Comparison of ENCODE assay signal across 9 cellular contexts in the genomic region with DNA sequence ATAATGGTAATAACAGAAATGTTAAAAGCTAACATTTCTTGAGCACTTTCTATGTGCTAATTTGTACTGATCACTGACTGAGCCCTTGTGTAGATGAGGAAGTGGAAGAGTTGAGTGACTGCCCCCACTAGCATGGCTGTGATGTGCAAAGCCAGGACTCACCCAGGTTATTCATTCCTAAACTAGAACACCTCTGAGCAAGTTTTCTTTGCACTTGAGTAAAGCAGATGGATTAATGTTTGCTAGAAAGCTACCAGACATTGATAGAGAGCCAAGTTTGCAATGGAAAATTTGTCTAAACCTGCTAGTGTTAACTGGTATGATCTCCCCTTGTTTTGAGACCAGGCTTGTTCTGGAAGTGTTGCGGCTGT.
DNase-seq lines count a peak whose midpoint lies in the region; ATAC-seq, FAIRE-seq and TF ChIP-seq lines count a peak whose summit lies in the region.
"Had no signal": no experiment of that assay in that cellular context is flagged by ENCODE, and none has a peak within 500 bp of the region (broad histone marks: within the 10 kb centered on the region; RNA-seq: fewer than 3 reads in every experiment).

No MANE protein-coding gene starts in this region.

- no peaks in the 10 kb centered on the region for H3K4me1 ChIP-seq in upper lobe of right lung
- 0 out of 2 replicates have a peak, but pooled peaks cover 3% of the 10 kb centered on the region for H3K4me1 ChIP-seq in GM23248 (ENCODE audit: insufficient read depth)

- no peak overlapping the region for H3K27ac Mint-ChIP-seq in activated T-cell treated with anti-CD3 and anti-CD28 coated beads, Interleukin-2, amount 50 U/mL, for 72 hours
- H3K27ac Mint-ChIP-seq in stimulated activated effector memory CD8-positive, alpha-beta T cell treated with anti-CD3 and anti-CD28 coated beads, Interleukin-12 subunit alpha, Interleukin-12 subunit beta, amount 100 ng/mL, for 72 hours, result peak overlapping the region; percentile 9
- H3K27ac Mint-ChIP-seq: CD4-positive, CD25-positive, alpha-beta regulatory T cell had no signal

- no peak overlapping the region for H2AFZ ChIP-seq in GM23248

- no peaks in the 10 kb centered on the region for H3K9me3 ChIP-seq in upper lobe of right lung
- no peaks in the 10 kb centered on the region for H3K9me3 ChIP-seq in GM23248 (ENCODE audit: low read depth)

- WGBS in GM23248 (ENCODE audit: low coverage in 1 of 2, low lambda C conversion rate in 2 of 2, missing lambda C conversion rate in 2 of 2), 2 experiments, result 64 to 88% methylated on average over 1 of the region's 1 CpG

- H3K36me3 ChIP-seq in upper lobe of right lung (no peaks in the 10 kb centered on the region), GM23248 (ENCODE audit: low read depth) (no peaks in the 10 kb centered on the region)

- intact Hi-C loops in upper lobe of right lung (cut with DNase I), result no loop called here

- H3K36me3 Mint-ChIP-seq in activated T-cell treated with anti-CD3 and anti-CD28 coated beads, Interleukin-2, amount 50 U/mL, for 72 hours (ENCODE audit: insufficient read depth in 2 of 2), result no peaks in the 10 kb centered on the region
- no peaks in the 10 kb centered on the region for H3K36me3 Mint-ChIP-seq in stimulated activated effector memory CD8-positive, alpha-beta T cell treated with anti-CD3 and anti-CD28 coated beads, Interleukin-12 subunit alpha, Interleukin-12 subunit beta, amount 100 ng/mL, for 72 hours
- H3K36me3 Mint-ChIP-seq: CD4-positive, CD25-positive, alpha-beta regulatory T cell had no signal

- no peak overlapping the region for H3K4me2 ChIP-seq in GM23248 (ENCODE audit: unreplicated experiment)

- H3K9me2 ChIP-seq in GM23248 (ENCODE audit: insufficient read depth), result no peaks in the 10 kb centered on the region

- ATAC-seq in activated T-cell treated with anti-CD3 and anti-CD28 coated beads, Interleukin-2, amount 50 U/mL, for 72 hours (replicated peaks in 1 of 2), result peak; percentile 64 to 73
- ATAC-seq in HG02981 (IDR thresholded peaks at IDR 0.05; ENCODE audit: unreplicated experiment) (peak; percentile 82), upper lobe of right lung (no peak)
- peak; percentile 95 for ATAC-seq in stimulated activated effector memory CD8-positive, alpha-beta T cell treated with anti-CD3 and anti-CD28 coated beads, Interleukin-12 subunit alpha, Interleukin-12 subunit beta, amount 100 ng/mL, for 72 hours

- no peaks in the 10 kb centered on the region for H3K27me3 ChIP-seq in upper lobe of right lung
- H3K27me3 ChIP-seq in GM23248 (replicated peaks; ENCODE audit: insufficient read depth), result no peaks in the 10 kb centered on the region

- no peak overlapping the region for H3K4me3 ChIP-seq in upper lobe of right lung
- H3K4me3 ChIP-seq in GM23248, result no peak overlapping the region

- H3K79me2 ChIP-seq in GM23248 (ENCODE audit: insufficient read depth), result no peaks in the 10 kb centered on the region

- no peaks in the 10 kb centered on the region for H3F3A ChIP-seq in GM23248 (ENCODE audit: insufficient read depth)

- peak; percentile 12 for FAIRE-seq in RCC 7860 (lab: Jason Lieb, UNC)

- in situ Hi-C loops in GM23248 (cut with MboI), result no loop called here

- DNase-seq in activated T-cell treated with anti-CD3 and anti-CD28 coated beads, Interleukin-2, amount 50 U/mL, for 72 hours, result no peak
- DNase-seq in activated T-cell treated with anti-CD3 and anti-CD28 coated beads, Interleukin-2, amount 50 U/mL, for 1 hour, result no peak
- no peak for DNase-seq in RCC 7860 (ENCODE audit: low spot score)
- DNase-seq in stimulated activated effector memory CD8-positive, alpha-beta T cell treated with anti-CD3 and anti-CD28 coated beads, Interleukin-12 subunit alpha, Interleukin-12 subunit beta, amount 100 ng/mL, for 72 hours (ENCODE audit: low spot score in 2 of 2), result no peak
- DNase-seq in activated naive CD4-positive, alpha-beta T cell treated with anti-CD3 and anti-CD28 coated beads, Interleukin-2, amount 50 U/mL, for 16 hours, result no peak
- no peak for DNase-seq in upper lobe of right lung
- DNase-seq in GM23248, result no peak
- DNase-seq: CD4-positive, CD25-positive, alpha-beta regulatory T cell had no signal

- no peak overlapping the region for H3K27ac ChIP-seq in upper lobe of right lung
- no peak overlapping the region for H3K27ac ChIP-seq in GM23248

- H3K9me3 Mint-ChIP-seq in activated T-cell treated with anti-CD3 and anti-CD28 coated beads, Interleukin-2, amount 50 U/mL, for 72 hours, result peaks cover 1 to 3% of the 10 kb centered on the region in 2 donors
- peaks cover 5% of the 10 kb centered on the region for H3K9me3 Mint-ChIP-seq in stimulated activated effector memory CD8-positive, alpha-beta T cell treated with anti-CD3 and anti-CD28 coated beads, Interleukin-12 subunit alpha, Interleukin-12 subunit beta, amount 100 ng/mL, for 72 hours

- H3K4me3 Mint-ChIP-seq in activated T-cell treated with anti-CD3 and anti-CD28 coated beads, Interleukin-2, amount 50 U/mL, for 72 hours, result peak overlapping the region in 1 of 2 donors; percentile 9
- H3K4me3 Mint-ChIP-seq in stimulated activated effector memory CD8-positive, alpha-beta T cell treated with anti-CD3 and anti-CD28 coated beads, Interleukin-12 subunit alpha, Interleukin-12 subunit beta, amount 100 ng/mL, for 72 hours, result no peak overlapping the region

- no peak for TF ChIP-seq CTCF in upper lobe of right lung (IDR thresholded peaks at IDR 0.05)

- H3K27me3 Mint-ChIP-seq in activated T-cell treated with anti-CD3 and anti-CD28 coated beads, Interleukin-2, amount 50 U/mL, for 72 hours (ENCODE audit: low read depth), result no peaks in the 10 kb centered on the region
- H3K27me3 Mint-ChIP-seq: CD4-positive, CD25-positive, alpha-beta regulatory T cell had no signal

- no peaks in the 10 kb centered on the region for H4K20me1 ChIP-seq in GM23248 (ENCODE audit: insufficient read depth)

- no peak overlapping the region for H3K9ac ChIP-seq in GM23248

- H3K4me1 Mint-ChIP-seq in activated T-cell treated with anti-CD3 and anti-CD28 coated beads, Interleukin-2, amount 50 U/mL, for 72 hours (ENCODE audit: low read depth), result peaks cover 19% of the 10 kb centered on the region
- H3K4me1 Mint-ChIP-seq in stimulated activated effector memory CD8-positive, alpha-beta T cell treated with anti-CD3 and anti-CD28 coated beads, Interleukin-12 subunit alpha, Interleukin-12 subunit beta, amount 100 ng/mL, for 72 hours, result peaks cover 27% of the 10 kb centered on the region
